In the genomic region with DNA sequence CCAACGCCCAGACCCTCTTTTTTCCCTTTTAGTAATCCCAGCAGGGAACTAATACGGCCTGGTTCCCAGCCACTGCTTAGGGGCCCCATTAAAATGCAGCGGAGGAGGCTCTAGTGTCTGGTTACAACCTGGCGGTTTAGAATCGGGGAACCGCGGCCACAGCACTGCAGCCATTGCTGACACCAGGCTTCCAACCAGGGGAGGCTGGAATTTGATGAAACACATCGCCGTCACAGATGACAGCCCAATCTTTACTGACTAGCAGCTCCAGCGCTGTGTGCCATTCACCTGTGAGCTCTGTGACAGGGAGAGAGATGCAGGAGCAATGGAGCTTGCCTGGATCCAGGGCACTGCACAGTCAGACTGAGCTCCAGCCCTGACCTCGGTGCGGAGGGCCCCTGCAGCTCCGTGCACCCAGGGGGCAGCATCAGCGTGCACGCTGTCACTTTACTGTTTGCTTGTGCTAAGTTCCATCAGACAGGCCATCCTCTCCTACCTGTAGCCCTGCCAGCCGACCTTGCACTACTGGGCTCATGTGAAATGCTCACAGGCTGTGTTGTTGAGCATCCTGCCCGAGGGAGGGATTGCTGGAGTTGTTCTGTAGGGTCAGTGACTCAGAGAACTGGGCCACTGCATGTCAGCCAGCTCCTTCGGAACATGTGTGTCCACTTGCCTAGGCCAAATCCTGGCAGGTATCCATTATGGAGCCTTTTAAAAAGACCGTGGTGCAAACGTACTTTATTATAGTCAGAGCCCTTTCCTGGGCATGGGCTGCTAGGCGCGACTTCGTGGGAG, we compare ENCODE assay signal across 1 cellular context.
TF ChIP-seq lines count a peak whose summit lies in the region.

No MANE protein-coding gene starts in this region.

TF ChIP-seq in IMR-90, 13 proteins besides CTCF, POLR2A, EP300 and RAD21:
- TF ChIP-seq CHD1 (IDR thresholded peaks at IDR 0.05; ENCODE audit: low read depth, low read length) (no peak), BHLHE40 (IDR thresholded peaks at IDR 0.05; ENCODE audit: low read depth, low read length) (no peak), CEBPB (IDR thresholded peaks at IDR 0.05; ENCODE audit: low read depth, low read length) (no peak), RCOR1 (IDR thresholded peaks at IDR 0.05; ENCODE audit: insufficient replicate concordance, low read length) (no peak), RFX5 (IDR thresholded peaks at IDR 0.05; ENCODE audit: low read depth, low read length) (no peak), MAZ (IDR thresholded peaks at IDR 0.05; ENCODE audit: borderline replicate concordance, low read depth, low read length) (no peak), FOS (IDR thresholded peaks at IDR 0.05; ENCODE audit: low read depth, low read length) (no peak)
- TF ChIP-seq, protein P1, sequence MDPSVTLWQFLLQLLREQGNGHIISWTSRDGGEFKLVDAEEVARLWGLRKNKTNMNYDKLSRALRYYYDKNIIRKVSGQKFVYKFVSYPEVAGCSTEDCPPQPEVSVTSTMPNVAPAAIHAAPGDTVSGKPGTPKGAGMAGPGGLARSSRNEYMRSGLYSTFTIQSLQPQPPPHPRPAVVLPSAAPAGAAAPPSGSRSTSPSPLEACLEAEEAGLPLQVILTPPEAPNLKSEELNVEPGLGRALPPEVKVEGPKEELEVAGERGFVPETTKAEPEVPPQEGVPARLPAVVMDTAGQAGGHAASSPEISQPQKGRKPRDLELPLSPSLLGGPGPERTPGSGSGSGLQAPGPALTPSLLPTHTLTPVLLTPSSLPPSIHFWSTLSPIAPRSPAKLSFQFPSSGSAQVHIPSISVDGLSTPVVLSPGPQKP (IDR thresholded peaks at IDR 0.05; ENCODE audit: borderline replicate concordance, low read depth, low read length): no peak
- TF ChIP-seq, protein P2, sequence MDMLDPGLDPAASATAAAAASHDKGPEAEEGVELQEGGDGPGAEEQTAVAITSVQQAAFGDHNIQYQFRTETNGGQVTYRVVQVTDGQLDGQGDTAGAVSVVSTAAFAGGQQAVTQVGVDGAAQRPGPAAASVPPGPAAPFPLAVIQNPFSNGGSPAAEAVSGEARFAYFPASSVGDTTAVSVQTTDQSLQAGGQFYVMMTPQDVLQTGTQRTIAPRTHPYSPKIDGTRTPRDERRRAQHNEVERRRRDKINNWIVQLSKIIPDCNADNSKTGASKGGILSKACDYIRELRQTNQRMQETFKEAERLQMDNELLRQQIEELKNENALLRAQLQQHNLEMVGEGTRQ (IDR thresholded peaks at IDR 0.05; ENCODE audit: low read depth, low read length): no peak
